1 cellular context compared by ENCODE assay signal in genomic region chr1:160239582-160240299, GRCh38.
TF ChIP-seq lines count a peak whose summit lies in the region.

No MANE protein-coding gene starts in this region.

TF ChIP-seq in K562, 482 proteins besides CTCF, POLR2A, EP300 and RAD21:
- no peak for TF ChIP-seq HNRNPLL (IDR thresholded peaks at IDR 0.05; ENCODE audit: low read depth, low read length, poor library complexity, severe bottlenecking)
- TF ChIP-seq BRF1 (IDR thresholded peaks at IDR 0.05; ENCODE audit: borderline replicate concordance, extremely low read depth, insufficient read length): no peak
- no peak for TF ChIP-seq ZNF75A (CRISPR knock-in tag; IDR thresholded peaks at IDR 0.05)
- no peak for TF ChIP-seq RFX5 (IDR thresholded peaks at IDR 0.05; ENCODE audit: low read depth, low read length)
- TF ChIP-seq TSHZ1 (CRISPR knock-in tag; IDR thresholded peaks at IDR 0.05): no peak
- TF ChIP-seq CLOCK (CRISPR knock-in tag; IDR thresholded peaks at IDR 0.05; ENCODE audit: borderline replicate concordance): no peak
- no peak for TF ChIP-seq POLR2AphosphoS5 (IDR thresholded peaks at IDR 0.05; ENCODE audit: control insufficient read depth, insufficient read depth, low read depth, low read length)
- no peak for TF ChIP-seq U2AF2 (optimal IDR thresholded peaks at IDR 0.05; ENCODE audit: low read depth, low read length)
- TF ChIP-seq TEAD1 (CRISPR knock-in tag; IDR thresholded peaks at IDR 0.05): no peak
- no peak for TF ChIP-seq BHLHE40 (IDR thresholded peaks at IDR 0.05; ENCODE audit: low read length)
